Comparison of ENCODE assay signal across 28 cellular contexts in genomic region chr5:6520201-6520600, GRCh38.
"Had no signal": no experiment of that assay in that cellular context is flagged by ENCODE, and none has a peak within 500 bp of the region (broad histone marks: within the 10 kb centered on the region; RNA-seq: fewer than 3 reads in every experiment).

No MANE protein-coding gene starts in this region.

- H3K4me3 ChIP-seq: stomach, suprapubic skin, testis, thoracic aorta, thyroid gland, tibial artery, tibial nerve, transverse colon, upper lobe of left lung, upper lobe of right lung, uterus, vagina had no signal

- H3K4me3 Mint-ChIP-seq: stimulated activated effector memory CD8-positive, alpha-beta T cell treated with anti-CD3 and anti-CD28 coated beads, Interleukin-12 subunit alpha, Interleukin-12 subunit beta, amount 100 ng/mL, for 72 hours; stimulated activated memory B cell treated with anti-CD40 and anti-IgM and Interleukin-4, amounts not matched to agents 10 μg/mL and 1 μg/mL and 100 μg/mL, for 72 hours; stimulated activated naive B cell treated with anti-CD40 and anti-IgM and Interleukin-4, amounts not matched to agents 10 μg/mL and 1 μg/mL and 100 μg/mL, for 72 hours; stimulated activated naive CD8-positive, alpha-beta T cell treated with anti-CD3 and anti-CD28 coated beads, Interleukin-15, amount 100 ng/mL, for 72 hours; stimulated activated naive CD8-positive, alpha-beta T cell treated with anti-CD3 and anti-CD28 coated beads, Interleukin-15, Interleukin-2, amounts not matched to agents 100 ng/mL and 50 ng/mL, for 24 hours; type B pancreatic cell had no signal

- H3K27me3 ChIP-seq: suprapubic skin, testis, thyroid gland, tibial nerve, transverse colon, upper lobe of left lung, upper lobe of right lung, uterus, vagina had no signal

- H3K27ac ChIP-seq: stomach, suprapubic skin, testis, thoracic aorta, thyroid gland, tibial artery, tibial nerve, transverse colon, upper lobe of left lung, upper lobe of right lung, uterus, vagina had no signal

- H3K36me3 Mint-ChIP-seq: stimulated activated effector memory CD8-positive, alpha-beta T cell treated with anti-CD3 and anti-CD28 coated beads, Interleukin-12 subunit alpha, Interleukin-12 subunit beta, amount 100 ng/mL, for 72 hours; stimulated activated memory B cell treated with anti-CD40 and anti-IgM and Interleukin-4, amounts not matched to agents 10 μg/mL and 1 μg/mL and 100 μg/mL, for 72 hours; stimulated activated naive B cell treated with anti-CD40 and anti-IgM and Interleukin-4, amounts not matched to agents 10 μg/mL and 1 μg/mL and 100 μg/mL, for 72 hours; type B pancreatic cell had no signal

- DNase-seq: stimulated activated CD4-positive, alpha-beta T cell treated with anti-CD3 and anti-CD28 coated beads, Interleukin-2, amount 100 ng/mL, for 48 hours; stimulated activated CD4-positive, alpha-beta T cell treated with anti-CD3 and anti-CD28 coated beads, Interleukin-4, amount 100 ng/mL, for 1 hour; stimulated activated CD4-positive, alpha-beta T cell treated with anti-CD3 and anti-CD28 coated beads, Interleukin-4, amount 100 ng/mL, for 24 hours; stimulated activated CD4-positive, alpha-beta T cell treated with anti-CD3 and anti-CD28 coated beads, Interleukin-4, amount 100 ng/mL, for 4 hours; stimulated activated CD8-positive, alpha-beta memory T cell treated with anti-CD3 and anti-CD28 coated beads, Interleukin-4, amount 100 ng/mL, for 48 hours; stimulated activated naive B cell treated with anti-CD40 and anti-IgM and Interleukin-4, amounts not matched to agents 10 μg/mL and 1 μg/mL and 100 μg/mL, for 72 hours; stimulated activated naive CD4-positive, alpha-beta T cell; stimulated activated naive CD4-positive, alpha-beta T cell treated with Interleukin-2 at 50 U/mL for 16 hours; stimulated activated naive CD8-positive, alpha-beta T cell treated with anti-CD3 and anti-CD28 coated beads, Interleukin-15, amount 100 ng/mL, for 72 hours; stimulated activated naive CD8-positive, alpha-beta T cell treated with anti-CD3 and anti-CD28 coated beads, Interleukin-15, Interleukin-2, amounts not matched to agents 100 U/mL and 50 U/mL, for 24 hours; stomach; substantia nigra; testis; thyroid gland; tibial artery; transverse colon; trophoblast cell; upper lobe of left lung; upper lobe of right lung; uterus had no signal

- H3K36me3 ChIP-seq: stomach, suprapubic skin, thoracic aorta, thyroid gland, tibial artery, tibial nerve, transverse colon, upper lobe of left lung, upper lobe of right lung, uterus, vagina had no signal

- H3K9me3 Mint-ChIP-seq: stimulated activated effector memory CD8-positive, alpha-beta T cell treated with anti-CD3 and anti-CD28 coated beads, Interleukin-12 subunit alpha, Interleukin-12 subunit beta, amount 100 ng/mL, for 72 hours; stimulated activated memory B cell treated with anti-CD40 and anti-IgM and Interleukin-4, amounts not matched to agents 10 μg/mL and 1 μg/mL and 100 μg/mL, for 72 hours; stimulated activated naive CD8-positive, alpha-beta T cell treated with anti-CD3 and anti-CD28 coated beads, Interleukin-15, amount 100 ng/mL, for 72 hours; stimulated activated naive CD8-positive, alpha-beta T cell treated with anti-CD3 and anti-CD28 coated beads, Interleukin-15, Interleukin-2, amounts not matched to agents 100 ng/mL and 50 ng/mL, for 24 hours; type B pancreatic cell had no signal

- H3K4me1 ChIP-seq: testis, thyroid gland, tibial artery, tibial nerve, transverse colon, upper lobe of left lung, upper lobe of right lung, uterus, vagina had no signal

- H3K9me3 ChIP-seq: stomach, suprapubic skin, testis, thoracic aorta, thyroid gland, tibial artery, tibial nerve, transverse colon, upper lobe of left lung, upper lobe of right lung, uterus, vagina had no signal

- H3K27ac Mint-ChIP-seq: stimulated activated effector memory CD8-positive, alpha-beta T cell treated with anti-CD3 and anti-CD28 coated beads, Interleukin-12 subunit alpha, Interleukin-12 subunit beta, amount 100 ng/mL, for 72 hours; stimulated activated memory B cell treated with anti-CD40 and anti-IgM and Interleukin-4, amounts not matched to agents 10 μg/mL and 1 μg/mL and 100 μg/mL, for 72 hours; stimulated activated naive B cell treated with anti-CD40 and anti-IgM and Interleukin-4, amounts not matched to agents 10 μg/mL and 1 μg/mL and 100 μg/mL, for 72 hours; stimulated activated naive CD8-positive, alpha-beta T cell treated with anti-CD3 and anti-CD28 coated beads, Interleukin-15, Interleukin-2, amounts not matched to agents 100 ng/mL and 50 ng/mL, for 24 hours; type B pancreatic cell had no signal

- H3K4me1 Mint-ChIP-seq: stimulated activated effector memory CD8-positive, alpha-beta T cell treated with anti-CD3 and anti-CD28 coated beads, Interleukin-12 subunit alpha, Interleukin-12 subunit beta, amount 100 ng/mL, for 72 hours; stimulated activated memory B cell treated with anti-CD40 and anti-IgM and Interleukin-4, amounts not matched to agents 10 μg/mL and 1 μg/mL and 100 μg/mL, for 72 hours; stimulated activated naive CD8-positive, alpha-beta T cell treated with anti-CD3 and anti-CD28 coated beads, Interleukin-15, amount 100 ng/mL, for 72 hours had no signal
